Comparison of ENCODE assay signal across 1 cellular context in genomic region chr13:50401721-50402510, GRCh38.
TF ChIP-seq lines count a peak whose summit lies in the region.

No MANE protein-coding gene starts in this region.

TF ChIP-seq in HEK293, 187 proteins besides CTCF, POLR2A, EP300 and RAD21 (continued from another document and continues in another):
- TF ChIP-seq TSHZ1 (tag by site-specific recombination; IDR thresholded peaks at IDR 0.05; ENCODE audit: borderline replicate concordance) (0 out of 2 replicates have a peak, but pooled peaks have one; percentile 42), ZNF571 (tag by site-specific recombination; IDR thresholded peaks at IDR 0.05) (no peak), ZBTB21 (tag by site-specific recombination; IDR thresholded peaks at IDR 0.05) (0 out of 2 replicates have a peak, but pooled peaks have one; percentile 32), ZNF394 (tag by site-specific recombination; IDR thresholded peaks at IDR 0.05; ENCODE audit: borderline replicate concordance) (no peak), ZNF24 (tag by site-specific recombination; IDR thresholded peaks at IDR 0.05) (peak; percentile 39; the same call in 1 of the 2 replicates), PRDM6 (tag by site-specific recombination; IDR thresholded peaks at IDR 0.05) (peak; percentile 55), SP7 (tag by site-specific recombination; IDR thresholded peaks at IDR 0.05) (peak; percentile 60; the same call in 1 of the 2 replicates), ZNF521 (tag by site-specific recombination; IDR thresholded peaks at IDR 0.05) (no peak), KLF17 (tag by site-specific recombination; IDR thresholded peaks at IDR 0.05) (no peak), PBX3 (CRISPR knock-in tag; IDR thresholded peaks at IDR 0.05) (no peak), ZNF529 (tag by site-specific recombination; IDR thresholded peaks at IDR 0.05; ENCODE audit: insufficient replicate concordance) (no peak), ZNF629 (tag by site-specific recombination; IDR thresholded peaks at IDR 0.05) (peak; percentile 78), ZBTB17 (tag by site-specific recombination; IDR thresholded peaks at IDR 0.05) (no peak), ZNF558 (tag by site-specific recombination; IDR thresholded peaks at IDR 0.05) (0 out of 2 replicates have a peak, but pooled peaks have one; percentile 28), ZBTB26 (tag by site-specific recombination; optimal IDR thresholded peaks at IDR 0.05) (no peak), ZNF214 (tag by site-specific recombination; IDR thresholded peaks at IDR 0.05; ENCODE audit: borderline replicate concordance) (no peak), ZNF488 (tag by site-specific recombination; IDR thresholded peaks at IDR 0.05) (no peak), REPIN1 (tag by site-specific recombination; IDR thresholded peaks at IDR 0.05; ENCODE audit: low read depth) (no peak), ZNF114 (tag by site-specific recombination; IDR thresholded peaks at IDR 0.05) (no peak), ZBTB44 (tag by site-specific recombination; IDR thresholded peaks at IDR 0.05) (no peak), ZEB2 (tag by site-specific recombination; IDR thresholded peaks at IDR 0.05) (peak; percentile 72), PRDM10 (tag by site-specific recombination; IDR thresholded peaks at IDR 0.05) (no peak), ZNF791 (tag by site-specific recombination; IDR thresholded peaks at IDR 0.05) (no peak), KLF7 (tag by site-specific recombination; IDR thresholded peaks at IDR 0.05; ENCODE audit: borderline replicate concordance) (no peak), ZBTB48 (tag by site-specific recombination; IDR thresholded peaks at IDR 0.05) (peak; percentile 56; the same call in 1 of the 2 replicates), ZNF580 (tag by site-specific recombination; IDR thresholded peaks at IDR 0.05) (no peak), ZNF391 (tag by site-specific recombination; IDR thresholded peaks at IDR 0.05; ENCODE audit: borderline replicate concordance, low read depth) (no peak), TCF7L2 (IDR thresholded peaks at IDR 0.05; ENCODE audit: borderline replicate concordance, low read depth, low read length) (no peak), ZNF311 (tag by site-specific recombination; IDR thresholded peaks at IDR 0.05; ENCODE audit: borderline replicate concordance) (no peak), ZNF510 (tag by site-specific recombination; IDR thresholded peaks at IDR 0.05; ENCODE audit: insufficient replicate concordance) (no peak), ZNF10 (tag by site-specific recombination; IDR thresholded peaks at IDR 0.05) (0 out of 2 replicates have a peak, but pooled peaks have one; percentile 13), ZBTB6 (tag by site-specific recombination; IDR thresholded peaks at IDR 0.05) (no peak), OVOL3 (tag by site-specific recombination; IDR thresholded peaks at IDR 0.05) (no peak), KLF16 (tag by site-specific recombination; IDR thresholded peaks at IDR 0.05) (no peak), HOXA7 (CRISPR knock-in tag; IDR thresholded peaks at IDR 0.05; ENCODE audit: borderline replicate concordance) (no peak), GLIS1 (tag by site-specific recombination; IDR thresholded peaks at IDR 0.05) (peak; percentile 52), MZF1 (tag by site-specific recombination; IDR thresholded peaks at IDR 0.05; ENCODE audit: borderline replicate concordance) (no peak), ZNF426 (tag by site-specific recombination; IDR thresholded peaks at IDR 0.05) (no peak), ZNF140 (tag by site-specific recombination; IDR thresholded peaks at IDR 0.05) (no peak), ATF2 (tag by site-specific recombination; IDR thresholded peaks at IDR 0.05; ENCODE audit: low read depth) (peak; percentile 35; the same call in 1 of the 2 replicates), ZIC2 (tag by site-specific recombination; IDR thresholded peaks at IDR 0.05) (no peak), ZNF776 (tag by site-specific recombination; IDR thresholded peaks at IDR 0.05; ENCODE audit: borderline replicate concordance) (no peak), ZNF596 (tag by site-specific recombination; IDR thresholded peaks at IDR 0.05) (no peak), OSR2 (tag by site-specific recombination; IDR thresholded peaks at IDR 0.05) (peak; percentile 37; the same call in 1 of the 2 replicates)
